ENCODE assay signal across 8 cellular contexts in genomic region chr17:14784997-14785696, GRCh38.
DNase-seq lines count a peak whose midpoint lies in the region; ATAC-seq and TF ChIP-seq lines count a peak whose summit lies in the region.

No MANE protein-coding gene starts in this region.

- H3K36me3 ChIP-seq in liver (ENCODE audit: control insufficient read depth in 4 of 4, insufficient read depth in 3 of 4, low read depth in 1 of 4, low read length in 3 of 4) (no peaks in the 10 kb centered on the region), prostate gland (no peaks in the 10 kb centered on the region)

- H3K27me3 ChIP-seq in liver (ENCODE audit: control insufficient read depth in 4 of 4, insufficient read depth in 4 of 4, low read length in 3 of 4), result peaks cover 0 to 3% (median 0%) of the 10 kb centered on the region in 4 donors
- no peaks in the 10 kb centered on the region for H3K27me3 ChIP-seq in prostate gland (replicated peaks; ENCODE audit: insufficient read depth)

- 68% methylated on average over 5 of the region's 5 CpGs for WGBS in liver
- 94% methylated on average over 3 of the region's 5 CpGs for WGBS in prostate gland

- H3K9ac ChIP-seq in liver (ENCODE audit: low read depth in 1 of 2, low read length in 2 of 2), result no peak overlapping the region

- H3K4me1 ChIP-seq in liver (ENCODE audit: control insufficient read depth in 4 of 4, insufficient read depth in 4 of 4, low read length in 3 of 4) (no peaks in the 10 kb centered on the region), prostate gland (replicated peaks) (no peaks in the 10 kb centered on the region)

- TF ChIP-seq POLR2A in prostate gland (IDR thresholded peaks at IDR 0.05), result no peak

- H3K9me3 ChIP-seq in liver (ENCODE audit: control insufficient read depth in 4 of 4, low read length in 3 of 4), result no peaks in the 10 kb centered on the region
- no peaks in the 10 kb centered on the region for H3K9me3 ChIP-seq in prostate gland

- no peak overlapping the region for H3K4me3 ChIP-seq in liver (ENCODE audit: low read depth in 1 of 3, low read length in 3 of 3)
- H3K4me3 ChIP-seq in prostate gland, result no peak overlapping the region

- ATAC-seq in HG02571 (IDR thresholded peaks at IDR 0.05; ENCODE audit: unreplicated experiment), result peak; percentile 68

- peak; percentile 89 to 94 for TF ChIP-seq RAD21 in liver (IDR thresholded peaks at IDR 0.05)

- TF ChIP-seq CTCF in GM12873 (IDR thresholded peaks at IDR 0.05; ENCODE audit: insufficient read depth, low read depth, low read length, missing control alignments), result peak; percentile 2
- peak; percentile 50 for TF ChIP-seq CTCF in liver (IDR thresholded peaks at IDR 0.05; ENCODE audit: low read depth, low read length, missing input control)
- TF ChIP-seq CTCF in prostate gland (IDR thresholded peaks at IDR 0.05), result peak in 1 of 4 experiments; percentile 24

- H3K27ac ChIP-seq in liver (ENCODE audit: low read depth in 1 of 2, low read length in 2 of 2) (no peak overlapping the region), prostate gland (no peak overlapping the region)

- intact Hi-C loops in prostate gland (cut with DNase I), result no loop called here

- peak; percentile 10 to 16 for DNase-seq in activated CD4-positive, alpha-beta T cell treated with anti-CD3 and anti-CD28 coated beads for 4 hours
- no peak for DNase-seq in NCI-H2227 (lab: John Stamatoyannopoulos, UW; ENCODE audit: unreplicated experiment)
- DNase-seq in prostate gland (ENCODE audit: low spot score), result no peak
- DNase-seq in hepatic stellate cell (ENCODE audit: low spot score), result no peak
- DNase-seq in COLO829 (ENCODE audit: low spot score), result no peak

TF ChIP-seq in liver, 16 proteins besides CTCF, POLR2A, EP300 and RAD21:
- no peak for TF ChIP-seq ATF3 (IDR thresholded peaks at IDR 0.05)
- no peak for TF ChIP-seq SP1 (IDR thresholded peaks at IDR 0.05)
- no peak for TF ChIP-seq MAX (IDR thresholded peaks at IDR 0.05)

Comparison
In these comparisons a context has a peak if more than half of its experiments do, and no peak if none do; other contexts are left out.
1. DNase-seq: peak in activated CD4-positive, alpha-beta T cell treated with anti-CD3 and anti-CD28 coated beads for 4 hours (2 of 2); none in NCI-H2227 (single experiment), prostate gland (single experiment), hepatic stellate cell (single experiment) and COLO829 (single experiment).